Comparison of ENCODE assay signal across 8 cellular contexts in genomic region chr13:79307866-79308298, GRCh38.
A peak's percentile ranks its signal among the peaks of the same experiment; 100 is the strongest.
DNase-seq lines count a peak whose midpoint lies in the region; ATAC-seq, FAIRE-seq and TF ChIP-seq lines count a peak whose summit lies in the region.

No MANE protein-coding gene starts in this region.

- no peak overlapping the region for H3K4me3 Mint-ChIP-seq in activated CD8-positive, alpha-beta T cell treated with anti-CD3 and anti-CD28 coated beads for 36 hours
- no peak overlapping the region for H3K4me3 Mint-ChIP-seq in activated CD8-positive, alpha-beta T cell treated with anti-CD3 and anti-CD28 coated beads, Interleukin-2, amount 10 ng/mL, durations not matched to agents 7 days and 5 days
- H3K4me3 Mint-ChIP-seq in progenitor cell of endocrine pancreas (ENCODE audit: low read depth): no peak overlapping the region

- WGBS in H1 (ENCODE audit: extremely low coverage in 1 of 2, insufficient coverage in 1 of 2, insufficient read length in 1 of 2, insufficient replicate concordance in 2 of 2, low coverage in 1 of 2, low lambda C conversion rate in 2 of 2, missing lambda C conversion rate in 1 of 2), 2 experiments: 88% methylated on average over 8 of the region's 8 CpGs; no CpG with 5 or more reads in 1 of the 2 experiments

- peak; percentile 66 for ATAC-seq in activated CD8-positive, alpha-beta T cell treated with anti-CD3 and anti-CD28 coated beads for 36 hours
- no peak for ATAC-seq in activated CD8-positive, alpha-beta T cell treated with anti-CD3 and anti-CD28 coated beads, Interleukin-2, amount 10 ng/mL, durations not matched to agents 7 days and 5 days
- ATAC-seq in HG03565 (IDR thresholded peaks at IDR 0.05; ENCODE audit: unreplicated experiment): peak; percentile 57

- H4K91ac ChIP-seq in H1 (replicated peaks; ENCODE audit: insufficient read length, low read length): no peak overlapping the region

- no peaks in the 10 kb centered on the region for H3K9me3 ChIP-seq in H1 (ENCODE audit: insufficient read depth in 2 of 2, low read depth in 1 of 2, low read length in 1 of 2)

- H2BK5ac ChIP-seq in H1 (ENCODE audit: low read depth, low read length): no peak overlapping the region

- no peak overlapping the region for H2BK15ac ChIP-seq in H1 (ENCODE audit: low read length)

- no peak overlapping the region for H4K8ac ChIP-seq in H1 (ENCODE audit: extremely low read depth, insufficient read depth, low read length)

- H3K18ac ChIP-seq in H1 (ENCODE audit: extremely low read depth, low read length): peak overlapping the region; percentile 48; the same call in 1 of the 2 replicates

- no peak overlapping the region for H3K4ac ChIP-seq in H1 (replicated peaks; ENCODE audit: insufficient read length, low read depth, low read length)

- no peak overlapping the region for H3K9ac ChIP-seq in H1 (replicated peaks in 1 of 4; ENCODE audit: extremely low read depth in 1 of 4, low read depth in 3 of 4, low read length in 3 of 4)

- no peak overlapping the region for H3K27ac ChIP-seq in H1 (ENCODE audit: low read depth, low read length)

- TF ChIP-seq POLR2A in H1 (IDR thresholded peaks at IDR 0.05; ENCODE audit: control extremely low read depth in 1 of 2, low read depth in 2 of 2, low read length in 2 of 2): 0 out of 3 replicates have a peak, but pooled peaks of 1 of the 2 experiments have one; percentile 40

- H3K36me3 Mint-ChIP-seq in activated CD8-positive, alpha-beta T cell treated with anti-CD3 and anti-CD28 coated beads for 36 hours (ENCODE audit: low read depth): no peaks in the 10 kb centered on the region
- H3K36me3 Mint-ChIP-seq in activated CD8-positive, alpha-beta T cell treated with anti-CD3 and anti-CD28 coated beads, Interleukin-2, amount 10 ng/mL, durations not matched to agents 7 days and 5 days (ENCODE audit: low read depth): peaks cover 3% of the 10 kb centered on the region
- H3K36me3 Mint-ChIP-seq in progenitor cell of endocrine pancreas (ENCODE audit: insufficient read depth): no peaks in the 10 kb centered on the region

- no peak overlapping the region for H2AFZ ChIP-seq in H1 (ENCODE audit: low read length)

- CTCF ChIA-PET in activated CD8-positive, alpha-beta T cell treated with anti-CD3 and anti-CD28 coated beads for 36 hours (lab: Charles Lee): no interaction called here
- CTCF ChIA-PET in activated CD8-positive, alpha-beta T cell treated with anti-CD3 and anti-CD28 coated beads, Interleukin-2, amount 10 ng/mL, durations not matched to agents 7 days and 5 days (lab: Charles Lee): interaction anchor here (0.9 kb wide), 1 partner anchor 84 kb away, joined by 3 read pairs; no protein-coding TSS in a partner anchor
- CTCF ChIA-PET in H1 (lab: Charles Lee; ENCODE audit: partially characterized antibody): interaction anchor here (1.0 to 1.1 kb wide), 2 partner anchors 11 to 12 kb away, joined by 3 read pairs; no protein-coding TSS in a partner anchor

- peak; percentile 25 for DNase-seq in activated CD8-positive, alpha-beta T cell treated with anti-CD3 and anti-CD28 coated beads for 36 hours
- no peak for DNase-seq in activated CD8-positive, alpha-beta T cell treated with anti-CD3 and anti-CD28 coated beads, Interleukin-2, amount 10 ng/mL, durations not matched to agents 7 days and 5 days
- no peak for DNase-seq in H1 (ENCODE audit: low read depth in 1 of 2, low spot score in 2 of 2)
- DNase-seq in stimulated activated CD8-positive, alpha-beta memory T cell treated with anti-CD3 and anti-CD28 coated beads, Interleukin-4, amount 100 ng/mL, for 48 hours: peak; percentile 28
- DNase-seq in A172 (ENCODE audit: low spot score): no peak
- no peak for DNase-seq in progenitor cell of endocrine pancreas (ENCODE audit: low spot score, unreplicated experiment)
- DNase-seq in NCI-H2029 treated with DMSO at 0.1 percent for 48 hours (lab: John Stamatoyannopoulos, UW): no peak

- H3K36me3 ChIP-seq in H1 (ENCODE audit: control insufficient read depth in 2 of 4, insufficient read depth in 4 of 4, low read length in 3 of 4): no peaks in the 10 kb centered on the region

- no peak overlapping the region for H3K56ac ChIP-seq in H1 (replicated peaks; ENCODE audit: insufficient read length, low read depth, low read length)

- no peak overlapping the region for H4K5ac ChIP-seq in H1 (ENCODE audit: insufficient read length, low read depth, low read length)

- H3K27me3 ChIP-seq in H1 (replicated peaks in 1 of 4; ENCODE audit: control insufficient read depth in 3 of 4, extremely low read depth in 1 of 4, insufficient read depth in 3 of 4, low read length in 3 of 4): no peaks in the 10 kb centered on the region

- H2BK120ac ChIP-seq in H1 (replicated peaks; ENCODE audit: low read depth, low read length): no peak overlapping the region

- no peak for TF ChIP-seq EP300 in H1 (IDR thresholded peaks at IDR 0.05; ENCODE audit: borderline replicate concordance in 1 of 2, low read depth in 2 of 2, low read length in 2 of 2)

- POLR2A ChIA-PET in activated CD8-positive, alpha-beta T cell treated with anti-CD3 and anti-CD28 coated beads for 36 hours (lab: Charles Lee): no interaction called here
- POLR2A ChIA-PET in activated CD8-positive, alpha-beta T cell treated with anti-CD3 and anti-CD28 coated beads, Interleukin-2, amount 10 ng/mL, durations not matched to agents 7 days and 5 days (lab: Charles Lee): no interaction called here
- POLR2A ChIA-PET in H1 (lab: Charles Lee; ENCODE audit: partially characterized antibody): interaction anchor here (0.8 kb wide), 1 partner anchor 25 kb away, joined by 3 read pairs; no protein-coding TSS in a partner anchor

- no peaks in the 10 kb centered on the region for H3K4me1 ChIP-seq in H1 (replicated peaks in 1 of 4; ENCODE audit: control insufficient read depth in 3 of 4, insufficient read depth in 4 of 4, low read length in 3 of 4)

- no peaks in the 10 kb centered on the region for H3K79me1 ChIP-seq in H1 (ENCODE audit: low read depth, low read length)

- no peak overlapping the region for H3K4me3 ChIP-seq in H1 (ENCODE audit: extremely low read depth in 1 of 4, insufficient read depth in 2 of 4, low read depth in 3 of 4, low read length in 4 of 4)

- intact Hi-C loops in activated CD8-positive, alpha-beta T cell treated with anti-CD3 and anti-CD28 coated beads for 36 hours (cut with micrococcal nuclease): no loop called here

- no peaks in the 10 kb centered on the region for H3K4me1 Mint-ChIP-seq in activated CD8-positive, alpha-beta T cell treated with anti-CD3 and anti-CD28 coated beads for 36 hours (ENCODE audit: low read depth)
- H3K4me1 Mint-ChIP-seq in activated CD8-positive, alpha-beta T cell treated with anti-CD3 and anti-CD28 coated beads, Interleukin-2, amount 10 ng/mL, durations not matched to agents 7 days and 5 days (ENCODE audit: low read depth): no peaks in the 10 kb centered on the region
- H3K4me1 Mint-ChIP-seq in progenitor cell of endocrine pancreas (ENCODE audit: low read depth): no peaks in the 10 kb centered on the region

- H2BK12ac ChIP-seq in H1 (ENCODE audit: low read depth, low read length): peak overlapping the region; percentile 46; the same call in 1 of the 2 replicates

- TF ChIP-seq CTCF in activated CD8-positive, alpha-beta T cell treated with anti-CD3 and anti-CD28 coated beads for 36 hours (IDR thresholded peaks at IDR 0.05): no peak
- TF ChIP-seq CTCF in H1 (IDR thresholded peaks at IDR 0.05; ENCODE audit: control extremely low read depth in 1 of 3, insufficient read depth in 1 of 3, low read depth in 1 of 3, low read length in 3 of 3): no peak
- TF ChIP-seq CTCF in progenitor cell of endocrine pancreas (IDR thresholded peaks at IDR 0.05; ENCODE audit: unreplicated experiment): no peak

- H3K27ac Mint-ChIP-seq in activated CD8-positive, alpha-beta T cell treated with anti-CD3 and anti-CD28 coated beads for 36 hours: no peak overlapping the region
- no peak overlapping the region for H3K27ac Mint-ChIP-seq in activated CD8-positive, alpha-beta T cell treated with anti-CD3 and anti-CD28 coated beads, Interleukin-2, amount 10 ng/mL, durations not matched to agents 7 days and 5 days
- no peak overlapping the region for H3K27ac Mint-ChIP-seq in progenitor cell of endocrine pancreas

- H3K23me2 ChIP-seq in H1 (ENCODE audit: low read depth, low read length): no peaks in the 10 kb centered on the region

- H3K9me3 Mint-ChIP-seq in activated CD8-positive, alpha-beta T cell treated with anti-CD3 and anti-CD28 coated beads for 36 hours: no peaks in the 10 kb centered on the region
- H3K9me3 Mint-ChIP-seq in activated CD8-positive, alpha-beta T cell treated with anti-CD3 and anti-CD28 coated beads, Interleukin-2, amount 10 ng/mL, durations not matched to agents 7 days and 5 days (ENCODE audit: insufficient read depth): no peaks in the 10 kb centered on the region
- H3K9me3 Mint-ChIP-seq in progenitor cell of endocrine pancreas (ENCODE audit: low read depth): no peaks in the 10 kb centered on the region

- no peak overlapping the region for H2AK5ac ChIP-seq in H1 (ENCODE audit: low read depth, low read length)

- FAIRE-seq in H1 (lab: Jason Lieb, UNC): no peak

- no peaks in the 10 kb centered on the region for H3K27me3 Mint-ChIP-seq in activated CD8-positive, alpha-beta T cell treated with anti-CD3 and anti-CD28 coated beads for 36 hours
- peaks cover 24% of the 10 kb centered on the region for H3K27me3 Mint-ChIP-seq in activated CD8-positive, alpha-beta T cell treated with anti-CD3 and anti-CD28 coated beads, Interleukin-2, amount 10 ng/mL, durations not matched to agents 7 days and 5 days (ENCODE audit: low read depth)
- no peaks in the 10 kb centered on the region for H3K27me3 Mint-ChIP-seq in progenitor cell of endocrine pancreas

- H3K79me2 ChIP-seq in H1 (ENCODE audit: control insufficient read depth in 1 of 2, insufficient read depth in 2 of 2, low read length in 2 of 2): no peaks in the 10 kb centered on the region

- no peak overlapping the region for H3K14ac ChIP-seq in H1 (ENCODE audit: insufficient read length)

- no peak for TF ChIP-seq RAD21 in H1 (IDR thresholded peaks at IDR 0.05 in 1 of 2, conservative IDR thresholded peaks at IDR 0.05 in 1 of 2; ENCODE audit: low read depth in 2 of 2, low read length in 2 of 2)

- no peaks in the 10 kb centered on the region for H4K20me1 ChIP-seq in H1 (replicated peaks in 1 of 2; ENCODE audit: control insufficient read depth in 1 of 2, insufficient read depth in 2 of 2, low read length in 2 of 2)

- H3K4me2 ChIP-seq in H1 (ENCODE audit: insufficient read depth in 1 of 2, low read depth in 2 of 2, low read length in 2 of 2): no peak overlapping the region

- H3K23ac ChIP-seq in H1 (ENCODE audit: insufficient read length): no peak overlapping the region

- H2BK20ac ChIP-seq in H1 (ENCODE audit: low read length): no peak overlapping the region

TF ChIP-seq in H1, 55 proteins besides CTCF, POLR2A, EP300 and RAD21:
- TF ChIP-seq POLR2AphosphoS5 (IDR thresholded peaks at IDR 0.05; ENCODE audit: low read depth, low read length): peak; percentile 37; the same call in 1 of the 2 replicates
- no peak for TF ChIP-seq SAP30 (IDR thresholded peaks at IDR 0.05; ENCODE audit: insufficient read depth, insufficient replicate concordance, low read length)

Comparison
In these comparisons a context has a peak if more than half of its experiments do, and no peak if none do; other contexts are left out.
1. DNase-seq: peak in activated CD8-positive, alpha-beta T cell treated with anti-CD3 and anti-CD28 coated beads for 36 hours (single experiment) and stimulated activated CD8-positive, alpha-beta memory T cell treated with anti-CD3 and anti-CD28 coated beads, Interleukin-4, amount 100 ng/mL, for 48 hours (single experiment); none in activated CD8-positive, alpha-beta T cell treated with anti-CD3 and anti-CD28 coated beads, Interleukin-2, amount 10 ng/mL, durations not matched to agents 7 days and 5 days (single experiment), H1 (0 of 2), A172 (single experiment), progenitor cell of endocrine pancreas (single experiment) and NCI-H2029 treated with DMSO at 0.1 percent for 48 hours (single experiment).